Comparison of ENCODE assay signal across 14 cellular contexts in the genomic region with DNA sequence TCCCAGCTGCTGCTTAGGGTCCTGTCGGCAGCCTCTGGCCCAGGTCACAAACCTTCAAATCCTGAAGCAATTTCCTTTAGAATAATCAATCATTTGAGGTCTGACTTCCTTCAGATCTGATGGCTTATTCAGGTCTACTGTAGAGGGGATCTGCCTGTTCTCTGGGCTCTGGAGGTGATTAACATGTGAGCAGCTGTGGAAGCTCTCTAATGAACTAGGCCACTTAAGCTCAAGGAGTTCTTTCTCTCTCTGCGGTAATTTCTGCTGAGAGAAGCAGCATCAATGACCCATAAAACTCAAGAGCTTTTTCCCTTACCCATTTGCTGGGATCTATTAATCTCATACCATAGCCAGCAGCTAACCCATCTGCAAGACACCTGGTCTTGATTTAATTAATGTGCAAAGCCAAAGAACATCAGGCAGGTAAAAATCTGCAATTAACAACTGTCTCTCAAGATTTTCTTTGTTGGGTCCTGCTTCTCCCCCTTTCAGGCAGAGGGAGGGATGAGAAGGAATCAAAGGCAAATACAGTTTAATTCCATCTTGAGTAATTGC.
DNase-seq lines count a peak whose midpoint lies in the region; ATAC-seq and TF ChIP-seq lines count a peak whose summit lies in the region.
"Had no signal": no experiment of that assay in that cellular context is flagged by ENCODE, and none has a peak within 500 bp of the region (broad histone marks: within the 10 kb centered on the region; RNA-seq: fewer than 3 reads in every experiment).

No MANE protein-coding gene starts in this region.

- H3K27ac ChIP-seq in caudate nucleus (ENCODE audit: low read depth, low read length) (peak overlapping the region; percentile 8), esophagus muscularis mucosa (replicated peaks in 1 of 4) (no peak overlapping the region)

- TF ChIP-seq POLR2A in esophagus muscularis mucosa (IDR thresholded peaks at IDR 0.05; ENCODE audit: low read depth) = no peak

- no peak overlapping the region for H3K4me3 ChIP-seq in esophagus muscularis mucosa
- H3K4me3 ChIP-seq: transverse colon had no signal

- DNase-seq in HCEC 1CT (peak; percentile 24), NCI-H2171 treated with DMSO at 0.1 percent for 48 hours (lab: John Stamatoyannopoulos, UW) (peak; percentile 98), caudate nucleus (lab: John Stamatoyannopoulos, UW) (no peak), retina (peak; percentile 70), AG08396 (ENCODE audit: low spot score) (no peak), esophagus muscularis mucosa (ENCODE audit: extremely low spot score) (no peak)
- DNase-seq: activated CD4-positive, alpha-beta memory T cell treated with anti-CD3 and anti-CD28 coated beads, Interleukin-2, amount 10 ng/mL, durations not matched to agents 7 days and 5 days; activated naive CD8-positive, alpha-beta T cell treated with anti-CD3 and anti-CD28 coated beads for 36 hours; effector CD8-positive, alpha-beta T cell; occipital lobe; SIG-M5 had no signal

- no peaks in the 10 kb centered on the region for H3K9me3 ChIP-seq in esophagus muscularis mucosa
- H3K9me3 ChIP-seq: transverse colon had no signal

- WGBS in esophagus muscularis mucosa = 72% methylated on average over 2 of the region's 2 CpGs

- TF ChIP-seq CTCF in esophagus muscularis mucosa (IDR thresholded peaks at IDR 0.05) = no peak

- no peak for TF ChIP-seq EP300 in esophagus muscularis mucosa (IDR thresholded peaks at IDR 0.05)

- H3K27me3 ChIP-seq in esophagus muscularis mucosa = no peaks in the 10 kb centered on the region
- H3K27me3 ChIP-seq: transverse colon had no signal

- no peaks in the 10 kb centered on the region for H3K36me3 ChIP-seq in esophagus muscularis mucosa
- H3K36me3 ChIP-seq: transverse colon had no signal

- intact Hi-C loops in esophagus muscularis mucosa (cut with DNase I) = no loop called here

- peaks cover 4 to 7% (median 6%) of the 10 kb centered on the region in 4 donors for H3K4me1 ChIP-seq in esophagus muscularis mucosa

- ATAC-seq in HG02759 (IDR thresholded peaks at IDR 0.05; ENCODE audit: unreplicated experiment) (no peak), GM18868 (IDR thresholded peaks at IDR 0.05; ENCODE audit: unreplicated experiment) (no peak)

Comparison
In these comparisons a context has a peak if more than half of its experiments do, and no peak if none do; other contexts are left out.
1. DNase-seq: peak in HCEC 1CT (single experiment), NCI-H2171 treated with DMSO at 0.1 percent for 48 hours (single experiment) and retina (single experiment); none in caudate nucleus (0 of 61), AG08396 (single experiment) and esophagus muscularis mucosa (single experiment).